12 cellular contexts compared by ENCODE assay signal in the genomic region with DNA sequence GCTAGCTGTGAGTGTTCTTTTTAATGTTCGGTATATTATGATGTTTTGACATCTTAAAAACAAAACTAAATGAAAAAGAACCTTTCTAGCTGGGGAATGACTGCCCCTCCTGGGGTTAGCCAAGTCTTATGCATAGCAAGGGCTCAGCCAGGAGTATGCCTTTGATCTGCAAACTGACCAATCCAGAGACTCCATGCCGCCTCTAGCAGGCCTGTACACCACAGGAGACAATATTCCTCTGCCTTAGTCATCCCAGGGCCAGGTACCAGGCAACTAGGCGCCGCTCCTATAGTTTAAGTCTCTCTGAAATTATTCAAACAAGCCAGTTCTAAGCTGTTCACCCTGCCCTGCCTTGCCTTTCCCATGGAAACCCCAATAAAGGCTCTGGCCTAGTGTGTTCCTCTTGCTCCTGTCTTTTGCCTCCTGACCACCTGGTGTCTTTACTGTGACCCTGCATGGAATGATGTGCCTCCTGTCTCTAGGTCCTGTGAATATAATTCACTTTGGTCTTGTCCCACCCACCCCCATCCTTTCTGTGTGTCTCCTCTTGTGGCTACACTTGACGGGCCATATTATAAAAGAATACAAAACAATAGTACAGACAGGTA.
"Had no signal": no experiment of that assay in that cellular context is flagged by ENCODE, and none has a peak within 500 bp of the region (broad histone marks: within the 10 kb centered on the region; RNA-seq: fewer than 3 reads in every experiment).

No MANE protein-coding gene starts in this region.

- DNase-seq: activated CD4-positive, alpha-beta T cell treated with anti-CD3 and anti-CD28 coated beads, Interleukin-2, amount 50 U/mL, for 48 hours; activated CD4-positive, CD25-positive, alpha-beta regulatory T cell treated with anti-CD3 and anti-CD28 coated beads, Interleukin-2, amount 50 U/mL, for 72 hours; activated gamma-delta T cell treated with Interleukin-2 at 50 U/mL for 16 hours; activated naive CD8-positive, alpha-beta T cell treated with anti-CD3 and anti-CD28 coated beads, Interleukin-2, amount 10 ng/mL, durations not matched to agents 7 days and 5 days; activated T-cell treated with anti-CD3 and anti-CD28 coated beads, Interleukin-2, amount 50 U/mL, for 4 hours; aorta; effector CD8-positive, alpha-beta T cell; stimulated activated CD4-positive, alpha-beta T cell treated with anti-CD3 and anti-CD28 coated beads, Interleukin-4, amount 100 ng/mL, for 4 hours had no signal

- H3K79me2 ChIP-seq: hepatocyte had no signal

- H3K4me3 ChIP-seq: coronary artery, hepatocyte had no signal

- H3K27ac ChIP-seq: coronary artery, hepatocyte had no signal

- FAIRE-seq: islet of Langerhans had no signal

- H3K27me3 ChIP-seq: hepatocyte had no signal

- ATAC-seq: activated T-cell treated with anti-CD3 and anti-CD28 coated beads, Interleukin-2, amount 50 U/mL, for 4 hours; left lobe of liver had no signal

- H2AFZ ChIP-seq: hepatocyte had no signal

- H3K4me2 ChIP-seq: hepatocyte had no signal
